ENCODE assay signal across 19 cellular contexts in the genomic region with DNA sequence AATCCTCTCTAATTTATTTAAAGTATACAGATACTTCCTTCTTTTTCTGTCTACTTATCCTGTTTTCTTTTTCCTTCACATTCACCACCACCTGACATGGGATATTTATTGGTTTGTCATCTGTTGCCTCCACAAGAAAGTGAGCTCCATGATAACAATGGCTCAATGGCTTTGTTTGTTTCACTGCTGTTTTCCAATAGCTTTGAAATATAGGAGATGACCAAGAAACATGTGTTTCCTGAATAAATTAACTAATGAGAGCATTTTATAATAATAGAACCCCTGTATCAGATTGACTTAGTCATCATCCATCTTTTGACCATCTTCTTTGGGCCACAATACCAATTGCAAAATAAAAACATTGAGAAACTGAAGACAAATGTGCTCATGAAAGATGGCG.
A peak's percentile ranks its signal among the peaks of the same experiment; 100 is the strongest.
DNase-seq lines count a peak whose midpoint lies in the region; ATAC-seq and TF ChIP-seq lines count a peak whose summit lies in the region.
"Had no signal": no experiment of that assay in that cellular context is flagged by ENCODE, and none has a peak within 500 bp of the region (broad histone marks: within the 10 kb centered on the region; RNA-seq: fewer than 3 reads in every experiment).

No MANE protein-coding gene starts in this region.

- H3K4me1 ChIP-seq in uterus: peaks cover under 1 to 24% of the 10 kb centered on the region in 2 donors
- H3K4me1 ChIP-seq: A549, BE2C, Caco-2 had no signal

- H3K4me3 ChIP-seq in fibroblast of mammary gland (ENCODE audit: control insufficient read depth, low read depth, low read length): no peak overlapping the region
- H3K4me3 ChIP-seq in uterus: no peak overlapping the region
- H3K4me3 ChIP-seq: A549, BLaER1 had no signal

- ATAC-seq in GM19397 (IDR thresholded peaks at IDR 0.05; ENCODE audit: unreplicated experiment): no peak
- ATAC-seq: A549 had no signal

- peak overlapping the region; percentile 44 to 76 for H3K27ac ChIP-seq in uterus
- H3K27ac ChIP-seq: 22Rv1, A549, BLaER1 had no signal

- intact Hi-C loops in uterus (cut with DNase I; ENCODE audit: low total_unique reads): loop anchor here (5.0 kb wide), 2 partner anchors 175 to 195 kb away; no protein-coding TSS in a partner anchor

- H3K36me3 ChIP-seq in uterus: no peaks in the 10 kb centered on the region
- H3K36me3 ChIP-seq: BE2C, BLaER1 had no signal

- no peak for TF ChIP-seq POLR2A in uterus (IDR thresholded peaks at IDR 0.05)

- DNase-seq in COLO829 (ENCODE audit: low spot score) (peak; percentile 84), fibroblast of mammary gland (ENCODE audit: low read depth) (peak; percentile 16), left kidney (ENCODE audit: low read depth, low spot score) (peak; percentile 50), uterus (no peak), putamen (ENCODE audit: low spot score) (no peak), AG08396 (ENCODE audit: low spot score) (no peak)
- DNase-seq: BE2C; C1 segment of cervical spinal cord; Caco-2; Calu3; CD4-positive, alpha-beta memory T cell; CD4-positive, CD25-positive, alpha-beta regulatory T cell; CD8-positive, alpha-beta memory T cell; DMS79 treated with DMSO at 0.1 percent for 48 hours; GF-D8 had no signal

- no peak for TF ChIP-seq CTCF in fibroblast of mammary gland (conservative IDR thresholded peaks at IDR 0.05; ENCODE audit: control insufficient read depth, insufficient read depth, low read depth, low read length)
- no peak for TF ChIP-seq CTCF in uterus (IDR thresholded peaks at IDR 0.05)

- H3K9me3 ChIP-seq in uterus: peaks cover 0 to 12% of the 10 kb centered on the region in 2 donors
- H3K9me3 ChIP-seq: A549, BE2C, Caco-2 had no signal

- no peaks in the 10 kb centered on the region for H3K27me3 ChIP-seq in uterus
- H3K27me3 ChIP-seq: BE2C, BLaER1 had no signal

Comparison
In these comparisons a context has a peak if more than half of its experiments do, and no peak if none do; other contexts are left out.
1. DNase-seq: peak in COLO829 (single experiment), fibroblast of mammary gland (single experiment) and left kidney (single experiment); none in uterus (0 of 2), putamen (single experiment) and AG08396 (single experiment).